In the genomic region with DNA sequence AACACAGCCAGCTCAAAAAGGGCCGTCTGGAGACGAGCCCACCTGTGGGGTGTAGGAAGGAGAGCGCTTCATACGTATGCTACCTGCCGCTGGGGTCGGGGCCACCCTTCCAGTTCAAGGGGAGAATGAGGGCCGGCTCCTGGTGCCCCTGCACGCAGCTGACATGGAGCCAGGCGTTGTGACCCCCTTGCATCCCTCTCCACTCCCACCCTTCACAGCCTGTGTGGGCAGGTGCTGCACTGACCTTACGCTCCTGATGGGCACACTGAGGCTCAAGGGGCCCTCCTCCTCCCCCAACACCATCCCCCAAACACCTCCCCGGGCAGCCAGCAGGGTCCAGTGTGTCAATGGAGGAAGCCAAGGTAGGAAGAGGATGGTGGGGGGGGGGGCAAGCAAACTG, we compare ENCODE assay signal across 8 cellular contexts. TPM values are rescaled to one million over a fixed set of nuclear protein-coding genes. Genes with fewer than 3 reads are reported as not detected.
DNase-seq lines count a peak whose midpoint lies in the region; ATAC-seq, FAIRE-seq and TF ChIP-seq lines count a peak whose summit lies in the region.
"Not testable (repeated sequence)": the region's sequence is repeated elsewhere in the genome, so short reads cannot be mapped to it uniquely, and the experiment has no call there.

No MANE protein-coding gene starts in this region.

- dilution Hi-C loops in keratinocyte (cut with MboI; ENCODE audit: extremely low pct_ligation_motif_present, low sequenced_read_pairs) = not testable (repeated sequence)

- peaks cover 64 to 90% (median 77%) of the 10 kb centered on the region in 11 experiments; a peak in 20 of 22 replicates for H4K20me1 ChIP-seq in BLaER1 treated with 17β-estradiol and CSF1 and Interleukin-3, amounts not matched to agents 10 nM and 100 nM
- H4K20me1 ChIP-seq in keratinocyte (ENCODE audit: control insufficient read depth, extremely low read depth, insufficient read depth, low read length) = not testable (repeated sequence)

- peak overlapping the region; percentile 98 for H3K27ac Mint-ChIP-seq in nephron progenitor cell

- H3K9me1 ChIP-seq in keratinocyte (ENCODE audit: control insufficient read depth, extremely low read depth, insufficient read depth, low read length) = not testable (repeated sequence)

- peaks cover 32% of the 10 kb centered on the region for H3K79me2 ChIP-seq in keratinocyte (ENCODE audit: control insufficient read depth, insufficient read depth, low read length)

- peak; percentile 23 for DNase-seq in NCI-H2171 treated with DMSO at 0.1 percent for 48 hours (lab: John Stamatoyannopoulos, UW)
- DNase-seq in brain microvascular endothelial cell; keratinocyte (ENCODE audit: low read depth, low spot score); nephron progenitor cell; upper lobe of right lung: not testable (repeated sequence)

- peak overlapping the region; percentile 82 to 94 (median 90) for H3K4me2 ChIP-seq in BLaER1 treated with 17β-estradiol and CSF1 and Interleukin-3, amounts not matched to agents 10 nM and 100 nM
- H3K4me2 ChIP-seq in keratinocyte (ENCODE audit: control insufficient read depth, extremely low read depth, insufficient read depth, low read depth, low read length) = peak overlapping the region; percentile 58

- peaks cover 57 to 78% (median 67%) of the 10 kb centered on the region in 10 experiments for H3K4me1 ChIP-seq in BLaER1 treated with 17β-estradiol and CSF1 and Interleukin-3, amounts not matched to agents 10 nM and 100 nM
- H3K4me1 ChIP-seq in esophagus (ENCODE audit: control insufficient read depth in 2 of 2, insufficient read depth in 2 of 2, low read length in 1 of 2) (peaks cover 8 to 40% of the 10 kb centered on the region in 2 donors), keratinocyte (ENCODE audit: control insufficient read depth, extremely low read depth, insufficient read depth, low read length) (peaks cover 54% of the 10 kb centered on the region), upper lobe of right lung (peaks cover 35% of the 10 kb centered on the region)

- FAIRE-seq in keratinocyte (lab: Jason Lieb, UNC) = not testable (repeated sequence)

- not testable (repeated sequence) for TF ChIP-seq CTCF in brain microvascular endothelial cell (IDR thresholded peaks at IDR 0.05; ENCODE audit: low read depth, low read length, missing control alignments); keratinocyte (optimal IDR thresholded peaks at IDR 0.05 in 1 of 3, IDR thresholded peaks at IDR 0.05 in 1 of 3, conservative IDR thresholded peaks at IDR 0.05 in 1 of 3; ENCODE audit: extremely low read depth in 1 of 3, insufficient read depth in 2 of 3, low read length in 3 of 3); nephron progenitor cell (IDR thresholded peaks at IDR 0.05); upper lobe of right lung (IDR thresholded peaks at IDR 0.05)

- H3K4me3 ChIP-seq in BLaER1 treated with 17β-estradiol and CSF1 and Interleukin-3, amounts not matched to agents 10 nM and 100 nM = peak overlapping the region in 7 of 10 experiments; percentile 25 to 51 (median 36); a peak in 5 of 20 replicates
- not testable (repeated sequence) for H3K4me3 ChIP-seq in brain microvascular endothelial cell (ENCODE audit: low read depth, low read length); esophagus (ENCODE audit: low read depth in 1 of 2, low read length in 2 of 2); keratinocyte (ENCODE audit: control insufficient read depth in 2 of 3, extremely low read depth in 1 of 3, insufficient read depth in 2 of 3, low read depth in 1 of 3, low read length in 3 of 3); skin epidermis
- H3K4me3 ChIP-seq in upper lobe of right lung = peak overlapping the region; percentile 11

- not testable (repeated sequence) for H3K36me3 Mint-ChIP-seq in nephron progenitor cell (ENCODE audit: low read depth)

- H3K9me3 ChIP-seq in BLaER1 treated with 17β-estradiol and CSF1 and Interleukin-3, amounts not matched to agents 10 nM and 100 nM (replicated peaks in 1 of 11); esophagus (ENCODE audit: control insufficient read depth in 2 of 2, insufficient read depth in 1 of 2, low read depth in 1 of 2, low read length in 1 of 2); keratinocyte (ENCODE audit: control insufficient read depth, low read depth, low read length); upper lobe of right lung: not testable (repeated sequence)

- peak overlapping the region; percentile 58 for H3K4me3 Mint-ChIP-seq in nephron progenitor cell

- in situ Hi-C loops in brain microvascular endothelial cell (cut with HindIII; ENCODE audit: low pct_ligation_motif_present, low sequenced_read_pairs) = not testable (repeated sequence)

- ATAC-seq in upper lobe of right lung = not testable (repeated sequence)

- not testable (repeated sequence) for H3K27me3 Mint-ChIP-seq in nephron progenitor cell (ENCODE audit: low read depth, poor library complexity)

- peak overlapping the region in 10 of 11 experiments; percentile 42 to 77 (median 74); a peak in 19 of 22 replicates for H3K27ac ChIP-seq in BLaER1 treated with 17β-estradiol and CSF1 and Interleukin-3, amounts not matched to agents 10 nM and 100 nM
- peak overlapping the region; percentile 79 for H3K27ac ChIP-seq in brain microvascular endothelial cell
- peak overlapping the region; percentile 84 to 91 for H3K27ac ChIP-seq in esophagus (ENCODE audit: low read depth in 2 of 2, low read length in 1 of 2)
- H3K27ac ChIP-seq in keratinocyte (ENCODE audit: control insufficient read depth, insufficient read depth, low read length) = peak overlapping the region; percentile 43
- peak overlapping the region in 17 of 21 experiments; percentile 51 to 93 (median 84) for H3K27ac ChIP-seq in skin epidermis
- peak overlapping the region; percentile 81 for H3K27ac ChIP-seq in upper lobe of right lung

- WGBS in esophagus, 2 donors = 35 to 38% methylated on average over 11 of the region's 11 CpGs

- not testable (repeated sequence) for H3K36me3 ChIP-seq in BLaER1 treated with 17β-estradiol and CSF1 and Interleukin-3, amounts not matched to agents 10 nM and 100 nM; brain microvascular endothelial cell (replicated peaks); esophagus (ENCODE audit: control insufficient read depth in 2 of 2, insufficient read depth in 2 of 2, low read length in 1 of 2); keratinocyte (ENCODE audit: control insufficient read depth in 2 of 2, extremely low read depth in 1 of 2, insufficient read depth in 2 of 2, low read length in 2 of 2); upper lobe of right lung

- not testable (repeated sequence) for H2AFZ ChIP-seq in keratinocyte (ENCODE audit: control insufficient read depth, low read length)

- not testable (repeated sequence) for H3K9me3 Mint-ChIP-seq in nephron progenitor cell

- peaks cover 54% of the 10 kb centered on the region for H3K4me1 Mint-ChIP-seq in nephron progenitor cell

- intact Hi-C loops in upper lobe of right lung (cut with DNase I) = not testable (repeated sequence)

- H3K27me3 ChIP-seq in BLaER1 treated with 17β-estradiol and CSF1 and Interleukin-3, amounts not matched to agents 10 nM and 100 nM; brain microvascular endothelial cell (replicated peaks); esophagus (ENCODE audit: control insufficient read depth in 1 of 2, insufficient read depth in 2 of 2, low read length in 2 of 2); keratinocyte (ENCODE audit: control insufficient read depth, extremely low read depth, insufficient read depth, low read length); upper lobe of right lung: not testable (repeated sequence)

- peak overlapping the region; percentile 47 to 79 (median 74); a peak in 18 of 22 replicates for H3K9ac ChIP-seq in BLaER1 treated with 17β-estradiol and CSF1 and Interleukin-3, amounts not matched to agents 10 nM and 100 nM
- H3K9ac ChIP-seq in keratinocyte (ENCODE audit: control insufficient read depth, extremely low read depth, insufficient read depth, low read length) = peak overlapping the region; percentile 64

RNA-seq across cellular contexts. Expression of a gene that starts 10.1 kb away (rescaled TPM):
- polyA plus RNA-seq in esophagus = 10 to 100 TPM; 40.5 to 78.0 TPM
- 10.6 to 22.9 TPM (median 16.4 TPM) in 3 replicates for polyA plus RNA-seq in keratinocyte
- polyA plus RNA-seq in keratinocyte (2011; ENCODE audit: low read depth) = 11.0 TPM
- 3.8 and 11.5 TPM in 2 replicates for polyA plus RNA-seq in keratinocyte (2011; cell fraction: cytosol; rRNA removed)
- polyA plus RNA-seq in keratinocyte (2011; cell fraction: nucleus; rRNA removed) = 104 and 139 TPM in 2 replicates
- polyA plus RNA-seq in keratinocyte (2012; ENCODE audit: low replicate concordance) = 19.6 and 30.4 TPM in 2 replicates
- 39.6 to 62.5 TPM (median 40.9 TPM) in 3 replicates for polyA minus RNA-seq in keratinocyte
- polyA minus RNA-seq in keratinocyte (2011; cell fraction: cytosol; rRNA and poly(A)+ RNA removed) = 57.4 TPM
- polyA minus RNA-seq in keratinocyte (2011; cell fraction: nucleus; rRNA and poly(A)+ RNA removed) = 139 and 161 TPM in 2 replicates
- total RNA-seq in upper lobe of right lung = 84.8 TPM

RNA-seq across cellular contexts. Expression of a gene that starts 22.8 kb away (rescaled TPM):
- polyA plus RNA-seq in esophagus (1 to 10 TPM; 1.1 to 4.7 TPM), keratinocyte (0.44 to 0.91 TPM (median 0.58 TPM) in 3 replicates)
- not detected for polyA plus RNA-seq in keratinocyte (2011; ENCODE audit: low read depth)
- 0.21 and 0.70 TPM in 2 replicates for polyA plus RNA-seq in keratinocyte (2011; cell fraction: cytosol; rRNA removed)
- 1.0 and 2.2 TPM in 2 replicates for polyA plus RNA-seq in keratinocyte (2011; cell fraction: nucleus; rRNA removed)
- polyA plus RNA-seq in keratinocyte (2012; ENCODE audit: low replicate concordance) = 0.83 and 1.5 TPM in 2 replicates
- 0.23 to 0.77 TPM in 2 of 3 replicates, not detected in the other for polyA minus RNA-seq in keratinocyte
- not detected for polyA minus RNA-seq in keratinocyte (2011; cell fraction: cytosol; rRNA and poly(A)+ RNA removed)
- polyA minus RNA-seq in keratinocyte (2011; cell fraction: nucleus; rRNA and poly(A)+ RNA removed) = 0.74 and 1.2 TPM in 2 replicates
- total RNA-seq in upper lobe of right lung = 0.67 TPM

RNA-seq across cellular contexts. Expression of a gene that starts 30.0 kb away (rescaled TPM):
- polyA plus RNA-seq in esophagus = 10 to 100 TPM; 40.1 to 41.5 TPM
- 38.4 to 52.1 TPM (median 45.9 TPM) in 3 replicates for polyA plus RNA-seq in keratinocyte
- 28.3 TPM for polyA plus RNA-seq in keratinocyte (2011; ENCODE audit: low read depth)
- polyA plus RNA-seq in keratinocyte (2011; cell fraction: cytosol; rRNA removed) = 37.3 and 68.2 TPM in 2 replicates
- polyA plus RNA-seq in keratinocyte (2011; cell fraction: nucleus; rRNA removed) = 51.7 and 65.5 TPM in 2 replicates
- polyA plus RNA-seq in keratinocyte (2012; ENCODE audit: low replicate concordance) = 41.9 and 72.5 TPM in 2 replicates
- polyA minus RNA-seq in keratinocyte = 54.2 to 122 TPM (median 60.8 TPM) in 3 replicates
- 96.1 TPM for polyA minus RNA-seq in keratinocyte (2011; cell fraction: cytosol; rRNA and poly(A)+ RNA removed)
- polyA minus RNA-seq in keratinocyte (2011; cell fraction: nucleus; rRNA and poly(A)+ RNA removed) = 35.2 and 37.6 TPM in 2 replicates
- total RNA-seq in upper lobe of right lung = 64.3 TPM
